ENCODE assay signal across 1 cellular context in the genomic region with DNA sequence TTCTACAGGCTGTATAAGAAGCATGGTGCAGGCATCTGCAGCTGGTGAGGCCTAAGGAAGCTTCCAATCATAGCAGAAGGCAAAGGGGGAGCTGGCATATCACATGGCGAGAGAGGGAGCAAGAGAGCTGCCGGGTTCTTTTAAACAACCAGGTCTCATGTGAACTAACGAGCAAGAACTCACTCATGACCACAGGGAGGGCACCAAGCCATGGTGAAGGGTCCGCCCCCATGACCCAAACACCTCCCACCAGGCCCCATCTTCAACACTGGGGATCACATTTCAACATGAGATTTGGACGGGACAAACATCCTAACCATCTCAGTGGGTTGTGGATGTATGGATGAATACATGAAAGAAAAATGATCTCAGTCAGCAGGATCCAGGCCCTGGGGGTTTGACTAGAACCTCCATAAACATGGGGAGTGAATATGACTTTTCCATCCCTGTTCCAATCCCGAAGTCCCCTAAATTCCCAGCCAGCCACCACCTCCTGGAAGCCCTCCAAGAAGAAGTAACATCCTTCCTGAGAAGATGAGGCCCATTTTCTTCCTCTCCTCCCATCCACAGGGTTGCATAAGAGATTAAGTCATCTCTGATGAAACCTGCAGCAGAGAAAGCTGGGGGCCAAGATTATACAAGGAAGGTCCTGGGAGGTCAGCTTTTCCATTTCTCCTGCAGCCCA.
TF ChIP-seq lines count a peak whose summit lies in the region.

No MANE protein-coding gene starts in this region.

TF ChIP-seq in H1, 55 proteins besides CTCF, POLR2A, EP300 and RAD21 (continued from another document):
- no peak for TF ChIP-seq EZH2 (IDR thresholded peaks at IDR 0.05; ENCODE audit: low read depth, low read length, severe bottlenecking)
- no peak for TF ChIP-seq JUND (IDR thresholded peaks at IDR 0.05; ENCODE audit: low read length)
- no peak for TF ChIP-seq NRF1 (IDR thresholded peaks at IDR 0.05; ENCODE audit: low read depth, low read length)
- TF ChIP-seq, protein P1, sequence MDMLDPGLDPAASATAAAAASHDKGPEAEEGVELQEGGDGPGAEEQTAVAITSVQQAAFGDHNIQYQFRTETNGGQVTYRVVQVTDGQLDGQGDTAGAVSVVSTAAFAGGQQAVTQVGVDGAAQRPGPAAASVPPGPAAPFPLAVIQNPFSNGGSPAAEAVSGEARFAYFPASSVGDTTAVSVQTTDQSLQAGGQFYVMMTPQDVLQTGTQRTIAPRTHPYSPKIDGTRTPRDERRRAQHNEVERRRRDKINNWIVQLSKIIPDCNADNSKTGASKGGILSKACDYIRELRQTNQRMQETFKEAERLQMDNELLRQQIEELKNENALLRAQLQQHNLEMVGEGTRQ (IDR thresholded peaks at IDR 0.05; ENCODE audit: low read length), result no peak
- TF ChIP-seq TBP (IDR thresholded peaks at IDR 0.05; ENCODE audit: low read depth, low read length), result no peak
- TF ChIP-seq SIN3A (conservative IDR thresholded peaks at IDR 0.05 in 1 of 2, IDR thresholded peaks at IDR 0.05 in 1 of 2; ENCODE audit: low read depth in 1 of 2, low read length in 2 of 2), result no peak
- no peak for TF ChIP-seq FOSL1 (IDR thresholded peaks at IDR 0.05; ENCODE audit: insufficient read depth, low read depth, low read length)
- no peak for TF ChIP-seq TCF12 (IDR thresholded peaks at IDR 0.05; ENCODE audit: low read depth, low read length)
- no peak for TF ChIP-seq SP4 (IDR thresholded peaks at IDR 0.05; ENCODE audit: low read length)
- TF ChIP-seq, protein P2, sequence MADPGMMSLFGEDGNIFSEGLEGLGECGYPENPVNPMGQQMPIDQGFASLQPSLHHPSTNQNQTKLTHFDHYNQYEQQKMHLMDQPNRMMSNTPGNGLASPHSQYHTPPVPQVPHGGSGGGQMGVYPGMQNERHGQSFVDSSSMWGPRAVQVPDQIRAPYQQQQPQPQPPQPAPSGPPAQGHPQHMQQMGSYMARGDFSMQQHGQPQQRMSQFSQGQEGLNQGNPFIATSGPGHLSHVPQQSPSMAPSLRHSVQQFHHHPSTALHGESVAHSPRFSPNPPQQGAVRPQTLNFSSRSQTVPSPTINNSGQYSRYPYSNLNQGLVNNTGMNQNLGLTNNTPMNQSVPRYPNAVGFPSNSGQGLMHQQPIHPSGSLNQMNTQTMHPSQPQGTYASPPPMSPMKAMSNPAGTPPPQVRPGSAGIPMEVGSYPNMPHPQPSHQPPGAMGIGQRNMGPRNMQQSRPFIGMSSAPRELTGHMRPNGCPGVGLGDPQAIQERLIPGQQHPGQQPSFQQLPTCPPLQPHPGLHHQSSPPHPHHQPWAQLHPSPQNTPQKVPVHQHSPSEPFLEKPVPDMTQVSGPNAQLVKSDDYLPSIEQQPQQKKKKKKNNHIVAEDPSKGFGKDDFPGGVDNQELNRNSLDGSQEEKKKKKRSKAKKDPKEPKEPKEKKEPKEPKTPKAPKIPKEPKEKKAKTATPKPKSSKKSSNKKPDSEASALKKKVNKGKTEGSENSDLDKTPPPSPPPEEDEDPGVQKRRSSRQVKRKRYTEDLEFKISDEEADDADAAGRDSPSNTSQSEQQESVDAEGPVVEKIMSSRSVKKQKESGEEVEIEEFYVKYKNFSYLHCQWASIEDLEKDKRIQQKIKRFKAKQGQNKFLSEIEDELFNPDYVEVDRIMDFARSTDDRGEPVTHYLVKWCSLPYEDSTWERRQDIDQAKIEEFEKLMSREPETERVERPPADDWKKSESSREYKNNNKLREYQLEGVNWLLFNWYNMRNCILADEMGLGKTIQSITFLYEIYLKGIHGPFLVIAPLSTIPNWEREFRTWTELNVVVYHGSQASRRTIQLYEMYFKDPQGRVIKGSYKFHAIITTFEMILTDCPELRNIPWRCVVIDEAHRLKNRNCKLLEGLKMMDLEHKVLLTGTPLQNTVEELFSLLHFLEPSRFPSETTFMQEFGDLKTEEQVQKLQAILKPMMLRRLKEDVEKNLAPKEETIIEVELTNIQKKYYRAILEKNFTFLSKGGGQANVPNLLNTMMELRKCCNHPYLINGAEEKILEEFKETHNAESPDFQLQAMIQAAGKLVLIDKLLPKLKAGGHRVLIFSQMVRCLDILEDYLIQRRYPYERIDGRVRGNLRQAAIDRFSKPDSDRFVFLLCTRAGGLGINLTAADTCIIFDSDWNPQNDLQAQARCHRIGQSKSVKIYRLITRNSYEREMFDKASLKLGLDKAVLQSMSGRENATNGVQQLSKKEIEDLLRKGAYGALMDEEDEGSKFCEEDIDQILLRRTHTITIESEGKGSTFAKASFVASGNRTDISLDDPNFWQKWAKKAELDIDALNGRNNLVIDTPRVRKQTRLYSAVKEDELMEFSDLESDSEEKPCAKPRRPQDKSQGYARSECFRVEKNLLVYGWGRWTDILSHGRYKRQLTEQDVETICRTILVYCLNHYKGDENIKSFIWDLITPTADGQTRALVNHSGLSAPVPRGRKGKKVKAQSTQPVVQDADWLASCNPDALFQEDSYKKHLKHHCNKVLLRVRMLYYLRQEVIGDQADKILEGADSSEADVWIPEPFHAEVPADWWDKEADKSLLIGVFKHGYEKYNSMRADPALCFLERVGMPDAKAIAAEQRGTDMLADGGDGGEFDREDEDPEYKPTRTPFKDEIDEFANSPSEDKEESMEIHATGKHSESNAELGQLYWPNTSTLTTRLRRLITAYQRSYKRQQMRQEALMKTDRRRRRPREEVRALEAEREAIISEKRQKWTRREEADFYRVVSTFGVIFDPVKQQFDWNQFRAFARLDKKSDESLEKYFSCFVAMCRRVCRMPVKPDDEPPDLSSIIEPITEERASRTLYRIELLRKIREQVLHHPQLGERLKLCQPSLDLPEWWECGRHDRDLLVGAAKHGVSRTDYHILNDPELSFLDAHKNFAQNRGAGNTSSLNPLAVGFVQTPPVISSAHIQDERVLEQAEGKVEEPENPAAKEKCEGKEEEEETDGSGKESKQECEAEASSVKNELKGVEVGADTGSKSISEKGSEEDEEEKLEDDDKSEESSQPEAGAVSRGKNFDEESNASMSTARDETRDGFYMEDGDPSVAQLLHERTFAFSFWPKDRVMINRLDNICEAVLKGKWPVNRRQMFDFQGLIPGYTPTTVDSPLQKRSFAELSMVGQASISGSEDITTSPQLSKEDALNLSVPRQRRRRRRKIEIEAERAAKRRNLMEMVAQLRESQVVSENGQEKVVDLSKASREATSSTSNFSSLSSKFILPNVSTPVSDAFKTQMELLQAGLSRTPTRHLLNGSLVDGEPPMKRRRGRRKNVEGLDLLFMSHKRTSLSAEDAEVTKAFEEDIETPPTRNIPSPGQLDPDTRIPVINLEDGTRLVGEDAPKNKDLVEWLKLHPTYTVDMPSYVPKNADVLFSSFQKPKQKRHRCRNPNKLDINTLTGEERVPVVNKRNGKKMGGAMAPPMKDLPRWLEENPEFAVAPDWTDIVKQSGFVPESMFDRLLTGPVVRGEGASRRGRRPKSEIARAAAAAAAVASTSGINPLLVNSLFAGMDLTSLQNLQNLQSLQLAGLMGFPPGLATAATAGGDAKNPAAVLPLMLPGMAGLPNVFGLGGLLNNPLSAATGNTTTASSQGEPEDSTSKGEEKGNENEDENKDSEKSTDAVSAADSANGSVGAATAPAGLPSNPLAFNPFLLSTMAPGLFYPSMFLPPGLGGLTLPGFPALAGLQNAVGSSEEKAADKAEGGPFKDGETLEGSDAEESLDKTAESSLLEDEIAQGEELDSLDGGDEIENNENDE (IDR thresholded peaks at IDR 0.05; ENCODE audit: insufficient replicate concordance, low read length), result no peak
- TF ChIP-seq PHF8 (conservative IDR thresholded peaks at IDR 0.05; ENCODE audit: low read depth, low read length), result no peak
- TF ChIP-seq BCL11A (IDR thresholded peaks at IDR 0.05; ENCODE audit: low read depth in 2 of 2, low read length in 2 of 2), result no peak
- TF ChIP-seq, protein P3, sequence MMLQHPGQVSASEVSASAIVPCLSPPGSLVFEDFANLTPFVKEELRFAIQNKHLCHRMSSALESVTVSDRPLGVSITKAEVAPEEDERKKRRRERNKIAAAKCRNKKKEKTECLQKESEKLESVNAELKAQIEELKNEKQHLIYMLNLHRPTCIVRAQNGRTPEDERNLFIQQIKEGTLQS (IDR thresholded peaks at IDR 0.05; ENCODE audit: insufficient read depth, low read depth, low read length), result no peak
- no peak for TF ChIP-seq MAFK (IDR thresholded peaks at IDR 0.05; ENCODE audit: low read depth, low read length)
- no peak for TF ChIP-seq JUN (IDR thresholded peaks at IDR 0.05; ENCODE audit: low read depth, low read length)
- no peak for TF ChIP-seq BACH1 (IDR thresholded peaks at IDR 0.05; ENCODE audit: low read length)
